ENCODE assay signal across 13 cellular contexts in genomic region chr3:39531681-39532080, GRCh38.
A peak's percentile ranks its signal among the peaks of the same experiment; 100 is the strongest.
DNase-seq lines count a peak whose midpoint lies in the region; ATAC-seq and TF ChIP-seq lines count a peak whose summit lies in the region.
"Had no signal": no experiment of that assay in that cellular context is flagged by ENCODE, and none has a peak within 500 bp of the region (broad histone marks: within the 10 kb centered on the region; RNA-seq: fewer than 3 reads in every experiment).

No MANE protein-coding gene starts in this region.

- no peak for TF ChIP-seq POLR2A in spleen (IDR thresholded peaks at IDR 0.05)

- H3K27ac ChIP-seq in spleen: no peak overlapping the region
- H3K27ac ChIP-seq: KMS-11, PC-9 had no signal

- intact Hi-C loops in mucosa of descending colon (cut with DNase I, micrococcal nuclease) (no loop called here), spleen (cut with DNase I; ENCODE audit: low total_unique reads) (no loop called here)

- H3K36me3 ChIP-seq in mucosa of descending colon (ENCODE audit: low read depth) (no peaks in the 10 kb centered on the region), spleen (no peaks in the 10 kb centered on the region)

- H3K9me3 ChIP-seq in mucosa of descending colon (no peaks in the 10 kb centered on the region), spleen (no peaks in the 10 kb centered on the region)

- ATAC-seq in mucosa of descending colon (peak; percentile 30), GM21786 (IDR thresholded peaks at IDR 0.05; ENCODE audit: unreplicated experiment) (no peak)
- ATAC-seq: activated naive CD4-positive, alpha-beta T cell treated with anti-CD3 and anti-CD28 coated beads, Interleukin-2, amount 50 U/mL, for 72 hours; stimulated activated effector memory CD8-positive, alpha-beta T cell treated with anti-CD3 and anti-CD28 coated beads, Interleukin-12 subunit alpha, Interleukin-12 subunit beta, amount 100 ng/mL, for 72 hours had no signal

- H3K27me3 ChIP-seq in spleen (replicated peaks in 1 of 7): peaks cover 0 to 6% (median 0%) of the 10 kb centered on the region in 7 donors

- no peak overlapping the region for H3K4me3 ChIP-seq in epithelial cell of proximal tubule (ENCODE audit: low read depth, low read length)
- H3K4me3 ChIP-seq in mucosa of descending colon: no peak overlapping the region
- no peak overlapping the region for H3K4me3 ChIP-seq in spleen
- H3K4me3 ChIP-seq: PC-9 had no signal

- DNase-seq in EL (peak; percentile 42), RKO (ENCODE audit: low spot score) (peak; percentile 14), epithelial cell of proximal tubule (ENCODE audit: low read depth) (peak; percentile 46), mucosa of descending colon (no peak), AG08396 (ENCODE audit: low spot score) (no peak), NCI-H69 (lab: John Stamatoyannopoulos, UW) (no peak), spleen (no peak)
- DNase-seq: CD4-positive, alpha-beta memory T cell had no signal

- H3K4me1 ChIP-seq in mucosa of descending colon (ENCODE audit: low read depth) (no peaks in the 10 kb centered on the region), spleen (no peaks in the 10 kb centered on the region)

- WGBS in spleen, 5 donors: 77 to 93% (median 84%) methylated on average over 3 of the region's 3 CpGs

- TF ChIP-seq CTCF in epithelial cell of proximal tubule (conservative IDR thresholded peaks at IDR 0.05; ENCODE audit: low read depth, low read length) (no peak), mucosa of descending colon (IDR thresholded peaks at IDR 0.05) (no peak), spleen (IDR thresholded peaks at IDR 0.05 in 8 of 11, conservative IDR thresholded peaks at IDR 0.05 in 3 of 11) (no peak)

Comparison
In these comparisons a context has a peak if more than half of its experiments do, and no peak if none do; other contexts are left out.
1. DNase-seq: peak in EL (single experiment), RKO (single experiment) and epithelial cell of proximal tubule (single experiment); none in mucosa of descending colon (0 of 3), AG08396 (single experiment), NCI-H69 (single experiment) and spleen (single experiment).